In the genomic region with DNA sequence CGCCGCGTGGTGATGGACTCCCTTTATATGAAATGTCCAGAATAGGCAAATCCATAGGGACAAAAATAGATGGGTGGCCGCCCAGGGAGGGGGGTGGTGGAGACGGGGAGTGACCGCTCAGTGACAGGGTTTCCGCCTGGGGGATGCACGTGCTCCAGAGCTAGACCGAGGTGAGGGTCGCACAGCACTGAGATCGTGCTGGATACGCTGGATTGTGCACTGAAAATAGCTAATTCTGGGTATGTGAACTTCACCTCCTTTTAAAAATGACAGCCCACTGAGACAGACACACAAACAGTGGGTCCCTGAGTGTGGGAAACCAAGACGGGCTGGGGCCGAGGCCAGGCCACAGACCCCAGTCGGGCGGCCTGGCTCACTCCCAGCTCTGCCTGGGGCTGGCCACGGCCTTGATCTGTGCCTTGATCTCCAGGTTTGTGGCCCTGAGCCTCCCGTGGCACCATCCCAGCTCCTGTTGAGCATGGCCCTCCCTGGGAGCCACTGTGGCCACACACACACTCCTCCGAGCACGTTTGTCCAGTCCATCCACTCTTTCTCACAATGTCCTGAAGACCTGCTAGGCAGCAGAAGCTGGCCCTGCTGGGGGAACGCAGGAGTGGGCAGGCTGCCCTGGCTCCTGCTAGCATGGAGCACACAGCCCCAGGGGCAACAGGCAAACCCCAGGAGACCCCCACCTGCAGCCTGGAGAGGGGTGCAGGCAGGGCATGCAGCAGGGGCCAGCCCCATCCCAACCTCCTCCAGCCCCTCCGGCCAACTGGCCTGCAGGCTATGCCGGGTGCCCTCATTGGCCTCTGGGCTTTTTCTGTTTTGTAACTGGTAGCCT, we compare ENCODE assay signal across 1 cellular context.
TF ChIP-seq lines count a peak whose summit lies in the region.

No MANE protein-coding gene starts in this region.

TF ChIP-seq in HepG2, 621 proteins besides CTCF, POLR2A, EP300 and RAD21 (continued from another document and continues in another):
- TF ChIP-seq, protein P1, sequence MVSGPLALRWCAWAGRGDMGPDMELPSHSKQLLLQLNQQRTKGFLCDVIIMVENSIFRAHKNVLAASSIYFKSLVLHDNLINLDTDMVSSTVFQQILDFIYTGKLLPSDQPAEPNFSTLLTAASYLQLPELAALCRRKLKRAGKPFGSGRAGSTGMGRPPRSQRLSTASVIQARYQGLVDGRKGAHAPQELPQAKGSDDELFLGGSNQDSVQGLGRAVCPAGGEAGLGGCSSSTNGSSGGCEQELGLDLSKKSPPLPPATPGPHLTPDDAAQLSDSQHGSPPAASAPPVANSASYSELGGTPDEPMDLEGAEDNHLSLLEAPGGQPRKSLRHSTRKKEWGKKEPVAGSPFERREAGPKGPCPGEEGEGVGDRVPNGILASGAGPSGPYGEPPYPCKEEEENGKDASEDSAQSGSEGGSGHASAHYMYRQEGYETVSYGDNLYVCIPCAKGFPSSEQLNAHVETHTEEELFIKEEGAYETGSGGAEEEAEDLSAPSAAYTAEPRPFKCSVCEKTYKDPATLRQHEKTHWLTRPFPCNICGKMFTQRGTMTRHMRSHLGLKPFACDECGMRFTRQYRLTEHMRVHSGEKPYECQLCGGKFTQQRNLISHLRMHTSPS (CRISPR knock-in tag; IDR thresholded peaks at IDR 0.05; ENCODE audit: low read depth): peak; percentile 68; the same call in 1 of the 2 replicates
- TF ChIP-seq ZFAT (CRISPR knock-in tag; conservative IDR thresholded peaks at IDR 0.05): no peak
- TF ChIP-seq ZNF709 (CRISPR knock-in tag; IDR thresholded peaks at IDR 0.05): 0 out of 2 replicates have a peak, but pooled peaks have one; percentile 17
- TF ChIP-seq RBFOX2 (IDR thresholded peaks at IDR 0.05; ENCODE audit: low read depth, low read length): peak; percentile 84
- TF ChIP-seq ZNF234 (CRISPR knock-in tag; conservative IDR thresholded peaks at IDR 0.05): no peak
- no peak for TF ChIP-seq ZNF784 (CRISPR knock-in tag; IDR thresholded peaks at IDR 0.05; ENCODE audit: borderline replicate concordance)
- 0 out of 2 replicates have a peak, but pooled peaks have one; percentile 52 for TF ChIP-seq ZNF292 (CRISPR knock-in tag; IDR thresholded peaks at IDR 0.05; ENCODE audit: borderline replicate concordance, low read depth)
- peak; percentile 62 for TF ChIP-seq ZMAT3 (CRISPR knock-in tag; conservative IDR thresholded peaks at IDR 0.05)
- TF ChIP-seq ZNF251 (CRISPR knock-in tag; IDR thresholded peaks at IDR 0.05): no peak
- peak; percentile 67; the same call in 1 of the 2 replicates for TF ChIP-seq ZNF280D (CRISPR knock-in tag; IDR thresholded peaks at IDR 0.05)
- TF ChIP-seq, protein P2, sequence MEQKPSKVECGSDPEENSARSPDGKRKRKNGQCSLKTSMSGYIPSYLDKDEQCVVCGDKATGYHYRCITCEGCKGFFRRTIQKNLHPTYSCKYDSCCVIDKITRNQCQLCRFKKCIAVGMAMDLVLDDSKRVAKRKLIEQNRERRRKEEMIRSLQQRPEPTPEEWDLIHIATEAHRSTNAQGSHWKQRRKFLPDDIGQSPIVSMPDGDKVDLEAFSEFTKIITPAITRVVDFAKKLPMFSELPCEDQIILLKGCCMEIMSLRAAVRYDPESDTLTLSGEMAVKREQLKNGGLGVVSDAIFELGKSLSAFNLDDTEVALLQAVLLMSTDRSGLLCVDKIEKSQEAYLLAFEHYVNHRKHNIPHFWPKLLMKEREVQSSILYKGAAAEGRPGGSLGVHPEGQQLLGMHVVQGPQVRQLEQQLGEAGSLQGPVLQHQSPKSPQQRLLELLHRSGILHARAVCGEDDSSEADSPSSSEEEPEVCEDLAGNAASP (CRISPR knock-in tag; IDR thresholded peaks at IDR 0.05; ENCODE audit: borderline replicate concordance): no peak
- peak; percentile 74 for TF ChIP-seq MAX (IDR thresholded peaks at IDR 0.05)
- TF ChIP-seq CHD2 (IDR thresholded peaks at IDR 0.05; ENCODE audit: low read depth, low read length): no peak
- peak; percentile 48; the same call in 1 of the 2 replicates for TF ChIP-seq ARID5B (CRISPR knock-in tag; IDR thresholded peaks at IDR 0.05)
- no peak for TF ChIP-seq ARID2 (CRISPR knock-in tag; IDR thresholded peaks at IDR 0.05; ENCODE audit: borderline replicate concordance)
- no peak for TF ChIP-seq FOXA1 (IDR thresholded peaks at IDR 0.05)
- peak; percentile 18 for TF ChIP-seq FOXA1 (CRISPR knock-in tag; IDR thresholded peaks at IDR 0.05)
- no peak for TF ChIP-seq POLR2AphosphoS5 (IDR thresholded peaks at IDR 0.05; ENCODE audit: low read depth, low read length)
- TF ChIP-seq ZNF362 (CRISPR knock-in tag; IDR thresholded peaks at IDR 0.05; ENCODE audit: borderline replicate concordance): peak; percentile 33; the same call in 1 of the 2 replicates
- TF ChIP-seq NONO (IDR thresholded peaks at IDR 0.05): no peak
- no peak; the same call in 1 of the 2 replicates for TF ChIP-seq NONO (CRISPR knock-in tag; conservative IDR thresholded peaks at IDR 0.05)
- TF ChIP-seq FOXO1 (CRISPR knock-in tag; IDR thresholded peaks at IDR 0.05): peak; percentile 71
- TF ChIP-seq ISX (CRISPR knock-in tag; conservative IDR thresholded peaks at IDR 0.05): no peak; the same call in 1 of the 2 replicates
- no peak for TF ChIP-seq ZNF501 (CRISPR knock-in tag; IDR thresholded peaks at IDR 0.05)
- TF ChIP-seq ZNF121 (CRISPR knock-in tag; IDR thresholded peaks at IDR 0.05): no peak; the same call in 1 of the 2 replicates
- no peak for TF ChIP-seq RBM22 (optimal IDR thresholded peaks at IDR 0.05; ENCODE audit: low read length)
- 0 out of 2 replicates have a peak, but pooled peaks have one; percentile 13 for TF ChIP-seq SRY (CRISPR knock-in tag; IDR thresholded peaks at IDR 0.05)
- TF ChIP-seq ESRRA (CRISPR knock-in tag; IDR thresholded peaks at IDR 0.05; ENCODE audit: low read depth): no peak
- 0 out of 2 replicates have a peak, but pooled peaks have one; percentile 14 for TF ChIP-seq PRDM15 (CRISPR knock-in tag; IDR thresholded peaks at IDR 0.05)
- peak; percentile 52; the same call in 1 of the 2 replicates for TF ChIP-seq ZNF879 (CRISPR knock-in tag; IDR thresholded peaks at IDR 0.05)
- peak; percentile 81 for TF ChIP-seq HNRNPL (IDR thresholded peaks at IDR 0.05; ENCODE audit: low read depth, low read length)
- peak; percentile 10 for TF ChIP-seq AGO1 (IDR thresholded peaks at IDR 0.05; ENCODE audit: low read depth, low read length, poor library complexity, severe bottlenecking)
